ENCODE assay signal across 9 cellular contexts in the genomic region with DNA sequence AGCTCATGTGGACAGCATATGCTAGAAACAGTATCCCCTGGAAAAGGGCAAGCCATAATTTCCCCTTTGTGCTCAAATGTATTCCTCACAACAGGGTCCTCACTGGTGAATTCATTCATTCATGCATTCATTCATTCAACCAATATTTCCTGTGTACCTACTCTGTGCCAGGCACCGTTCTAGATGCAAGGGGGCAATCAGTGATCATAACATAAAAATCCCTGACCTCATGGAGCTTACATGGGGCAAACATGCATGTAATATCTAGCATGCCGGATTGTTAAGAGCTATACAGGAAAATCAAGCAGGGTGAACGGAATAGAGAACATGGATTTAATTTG. TPM values are rescaled to one million over a fixed set of nuclear protein-coding genes. Genes with fewer than 3 reads are reported as not detected.
DNase-seq lines count a peak whose midpoint lies in the region; ATAC-seq and TF ChIP-seq lines count a peak whose summit lies in the region.
"Had no signal": no experiment of that assay in that cellular context is flagged by ENCODE, and none has a peak within 500 bp of the region (broad histone marks: within the 10 kb centered on the region; RNA-seq: fewer than 3 reads in every experiment).

No MANE protein-coding gene starts in this region.

- H3K27ac ChIP-seq in CD4-positive, alpha-beta memory T cell (ENCODE audit: low read depth, low read length), result peak overlapping the region; percentile 19
- H3K27ac ChIP-seq in gastroesophageal sphincter, result no peak overlapping the region

- no peak for TF ChIP-seq POLR2A in gastroesophageal sphincter (IDR thresholded peaks at IDR 0.05)

- CTCF ChIA-PET in CD4-positive, alpha-beta memory T cell (lab: Charles Lee; ENCODE audit: partially characterized antibody), result interaction anchor here (0.7 to 6.1 kb wide), 4 partner anchors 8 to 47 kb away, joined by 3 to 68 read pairs (median 4); no protein-coding TSS in a partner anchor

- 84 to 86% methylated on average over 3 of the region's 3 CpGs for WGBS in gastroesophageal sphincter (ENCODE audit: low coverage in 1 of 2), 2 donors

- no peak for ATAC-seq in activated naive CD8-positive, alpha-beta T cell treated with anti-CD3 and anti-CD28 coated beads, Interleukin-2, amount 10 ng/mL, durations not matched to agents 7 days and 5 days (ENCODE audit: low read depth)
- no peak for ATAC-seq in natural killer cell treated with Interleukin-12 subunit alpha and Interleukin-12 subunit beta and Interleukin-15 and Interleukin-18, amount 100 ng/mL, for 72 hours
- ATAC-seq in GM21723 (IDR thresholded peaks at IDR 0.05; ENCODE audit: unreplicated experiment) (no peak), gastroesophageal sphincter (no peak)

- H3K36me3 ChIP-seq in CD4-positive, alpha-beta memory T cell (ENCODE audit: insufficient read depth, low read length), result peaks cover 16% of the 10 kb centered on the region
- H3K36me3 ChIP-seq in gastroesophageal sphincter, result peaks cover 0 to 26% of the 10 kb centered on the region in 2 donors

- H3K4me1 Mint-ChIP-seq in CD4-positive, alpha-beta memory T cell, result peaks cover 48 to 86% (median 65%) of the 10 kb centered on the region in 4 donors
- H3K4me1 Mint-ChIP-seq in HFFc6 (ENCODE audit: low read depth), result peaks cover 46% of the 10 kb centered on the region
- peaks cover 56% of the 10 kb centered on the region for H3K4me1 Mint-ChIP-seq in activated naive CD8-positive, alpha-beta T cell treated with anti-CD3 and anti-CD28 coated beads, Interleukin-2, amount 10 ng/mL, durations not matched to agents 7 days and 5 days
- H3K4me1 Mint-ChIP-seq in natural killer cell treated with Interleukin-12 subunit alpha and Interleukin-12 subunit beta and Interleukin-15 and Interleukin-18, amount 100 ng/mL, for 72 hours (ENCODE audit: low read depth in 2 of 2), result peaks cover 59 to 61% of the 10 kb centered on the region in 2 donors

- H3K9me3 Mint-ChIP-seq in CD4-positive, alpha-beta memory T cell, result peaks cover 0 to 2% (median 0%) of the 10 kb centered on the region in 8 donors
- no peaks in the 10 kb centered on the region for H3K9me3 Mint-ChIP-seq in HFFc6
- no peaks in the 10 kb centered on the region for H3K9me3 Mint-ChIP-seq in activated naive CD8-positive, alpha-beta T cell treated with anti-CD3 and anti-CD28 coated beads, Interleukin-2, amount 10 ng/mL, durations not matched to agents 7 days and 5 days
- no peaks in the 10 kb centered on the region for H3K9me3 Mint-ChIP-seq in natural killer cell treated with Interleukin-12 subunit alpha and Interleukin-12 subunit beta and Interleukin-15 and Interleukin-18, amount 100 ng/mL, for 72 hours

- TF ChIP-seq CTCF in HFFc6 (IDR thresholded peaks at IDR 0.05) (no peak), gastroesophageal sphincter (IDR thresholded peaks at IDR 0.05) (no peak)

- POLR2A ChIA-PET in CD4-positive, alpha-beta memory T cell (lab: Charles Lee; ENCODE audit: partially characterized antibody), result interaction anchor here (0.8 to 2.4 kb wide), 4 partner anchors 13 to 147 kb away, joined by 5 to 6 read pairs (median 6); partner anchors contain the start of gene NDUFA11
- POLR2A ChIA-PET in activated naive CD8-positive, alpha-beta T cell treated with anti-CD3 and anti-CD28 coated beads, Interleukin-2, amount 10 ng/mL, durations not matched to agents 7 days and 5 days (lab: Charles Lee), result interaction anchor here (1.4 kb wide), 1 partner anchor 13 kb away, joined by 10 read pairs; no protein-coding TSS in a partner anchor

- H3K4me3 Mint-ChIP-seq in CD4-positive, alpha-beta memory T cell, result peak overlapping the region; percentile 91 to 96 (median 92)
- peak overlapping the region; percentile 99; the same call in 1 of the 2 replicates for H3K4me3 Mint-ChIP-seq in HFFc6
- peak overlapping the region; percentile 98 for H3K4me3 Mint-ChIP-seq in activated naive CD8-positive, alpha-beta T cell treated with anti-CD3 and anti-CD28 coated beads, Interleukin-2, amount 10 ng/mL, durations not matched to agents 7 days and 5 days
- peak overlapping the region; percentile 100 for H3K4me3 Mint-ChIP-seq in natural killer cell treated with Interleukin-12 subunit alpha and Interleukin-12 subunit beta and Interleukin-15 and Interleukin-18, amount 100 ng/mL, for 72 hours

- intact Hi-C loops in CD4-positive, alpha-beta memory T cell (cut with micrococcal nuclease), result loop anchor here (5.0 kb wide), 1 partner anchor 137 kb away; the partner anchor contains the start of gene RFX2

- H3K36me3 Mint-ChIP-seq in CD4-positive, alpha-beta memory T cell, result peaks cover 6 to 46% of the 10 kb centered on the region in 2 donors
- peaks cover 26% of the 10 kb centered on the region for H3K36me3 Mint-ChIP-seq in HFFc6 (ENCODE audit: low read depth)
- peaks cover 25% of the 10 kb centered on the region for H3K36me3 Mint-ChIP-seq in activated naive CD8-positive, alpha-beta T cell treated with anti-CD3 and anti-CD28 coated beads, Interleukin-2, amount 10 ng/mL, durations not matched to agents 7 days and 5 days
- peaks cover 7% of the 10 kb centered on the region for H3K36me3 Mint-ChIP-seq in natural killer cell treated with Interleukin-12 subunit alpha and Interleukin-12 subunit beta and Interleukin-15 and Interleukin-18, amount 100 ng/mL, for 72 hours

- H3K27me3 Mint-ChIP-seq in CD4-positive, alpha-beta memory T cell, result no peaks in the 10 kb centered on the region
- no peaks in the 10 kb centered on the region; the same call in 1 of the 2 replicates for H3K27me3 Mint-ChIP-seq in HFFc6 (ENCODE audit: insufficient read depth)
- H3K27me3 Mint-ChIP-seq in activated naive CD8-positive, alpha-beta T cell treated with anti-CD3 and anti-CD28 coated beads, Interleukin-2, amount 10 ng/mL, durations not matched to agents 7 days and 5 days, result no peaks in the 10 kb centered on the region
- no peaks in the 10 kb centered on the region for H3K27me3 Mint-ChIP-seq in natural killer cell treated with Interleukin-12 subunit alpha and Interleukin-12 subunit beta and Interleukin-15 and Interleukin-18, amount 100 ng/mL, for 72 hours

- DNase-seq in CD4-positive, alpha-beta memory T cell, result no peak
- DNase-seq in HFFc6, result no peak
- DNase-seq in activated naive CD8-positive, alpha-beta T cell treated with anti-CD3 and anti-CD28 coated beads, Interleukin-2, amount 10 ng/mL, durations not matched to agents 7 days and 5 days, result no peak
- DNase-seq in natural killer cell treated with Interleukin-12 subunit alpha and Interleukin-12 subunit beta and Interleukin-15 and Interleukin-18, amount 100 ng/mL, for 72 hours (ENCODE audit: low spot score), result no peak
- DNase-seq in stimulated activated CD8-positive, alpha-beta memory T cell treated with anti-CD3 and anti-CD28 coated beads, Interleukin-4, amount 100 ng/mL, for 48 hours, result no peak
- DNase-seq: erythroblast, T1000 had no signal

- no peaks in the 10 kb centered on the region for H3K27me3 ChIP-seq in CD4-positive, alpha-beta memory T cell (ENCODE audit: insufficient read depth, low read length)
- no peaks in the 10 kb centered on the region for H3K27me3 ChIP-seq in gastroesophageal sphincter

- peak overlapping the region; percentile 6 to 91 (median 79) for H3K27ac Mint-ChIP-seq in CD4-positive, alpha-beta memory T cell
- no peak overlapping the region; the same call in 1 of the 2 replicates for H3K27ac Mint-ChIP-seq in HFFc6
- peak overlapping the region; percentile 74 for H3K27ac Mint-ChIP-seq in activated naive CD8-positive, alpha-beta T cell treated with anti-CD3 and anti-CD28 coated beads, Interleukin-2, amount 10 ng/mL, durations not matched to agents 7 days and 5 days
- peak overlapping the region; percentile 92 to 94 for H3K27ac Mint-ChIP-seq in natural killer cell treated with Interleukin-12 subunit alpha and Interleukin-12 subunit beta and Interleukin-15 and Interleukin-18, amount 100 ng/mL, for 72 hours

- H3K9me3 ChIP-seq in CD4-positive, alpha-beta memory T cell (ENCODE audit: control insufficient read depth in 1 of 2, low read length in 2 of 2), result no peaks in the 10 kb centered on the region
- no peaks in the 10 kb centered on the region for H3K9me3 ChIP-seq in gastroesophageal sphincter

- H3K4me1 ChIP-seq in CD4-positive, alpha-beta memory T cell (ENCODE audit: insufficient read depth, low read length), result peaks cover 88% of the 10 kb centered on the region
- peaks cover 6 to 92% (median 32%) of the 10 kb centered on the region in 3 donors for H3K4me1 ChIP-seq in gastroesophageal sphincter

- no peak overlapping the region for H3K4me3 ChIP-seq in CD4-positive, alpha-beta memory T cell (ENCODE audit: low read length in 2 of 2)
- no peak overlapping the region for H3K4me3 ChIP-seq in gastroesophageal sphincter

- no peak for TF ChIP-seq EP300 in gastroesophageal sphincter (IDR thresholded peaks at IDR 0.05)

RNA-seq across cellular contexts. Expression of gene RANBP3, which starts 2.6 kb away (rescaled TPM):
- total RNA-seq in CD4-positive, alpha-beta memory T cell, result 10 to 100 TPM; 84.1 to 94.9 TPM
- 10 to 100 TPM in 1 of 2 donors, 1 to 10 TPM in 1; 3.4 to 11.6 TPM for polyA plus RNA-seq in CD4-positive, alpha-beta memory T cell
- total RNA-seq in HFFc6 (2021; fragmentation: NEBNext Ultra II Directional; extraction: Animal tissue kit (Norgen Biotek cat#: 25700)), result 10 to 100 TPM; 57.6 to 80.9 (median 70.4) TPM
- 100 to 1,000 TPM; 104 to 108 TPM for total RNA-seq in activated naive CD8-positive, alpha-beta T cell treated with anti-CD3 and anti-CD28 coated beads, Interleukin-2, amount 10 ng/mL, durations not matched to agents 7 days and 5 days
- 100 to 1,000 TPM in 1 of 2 donors, 10 to 100 TPM in 1; 96.5 to 119 TPM for total RNA-seq in natural killer cell treated with Interleukin-12 subunit alpha and Interleukin-12 subunit beta and Interleukin-15 and Interleukin-18, amount 100 ng/mL, for 72 hours
- total RNA-seq in gastroesophageal sphincter, result 100 to 1,000 TPM in 2 of 4 donors, 10 to 100 TPM in 2; 87.0 to 125 (median 104) TPM
